Comparison of ENCODE assay signal across 16 cellular contexts in genomic region chr19:40216777-40217026, GRCh38. TPM values are rescaled to one million over a fixed set of nuclear protein-coding genes. Genes with fewer than 3 reads are reported as not detected.
DNase-seq lines count a peak whose midpoint lies in the region; ATAC-seq, FAIRE-seq and TF ChIP-seq lines count a peak whose summit lies in the region.
"Had no signal": no experiment of that assay in that cellular context is flagged by ENCODE, and none has a peak within 500 bp of the region (broad histone marks: within the 10 kb centered on the region; RNA-seq: fewer than 3 reads in every experiment).

No MANE protein-coding gene starts in this region.

- peak; percentile 31 for FAIRE-seq in GM12891 (lab: Jason Lieb, UNC)

- H3K36me3 Mint-ChIP-seq in natural killer cell, result peaks cover 1% of the 10 kb centered on the region

- H3K27me3 Mint-ChIP-seq in natural killer cell (ENCODE audit: low read depth in 2 of 2), result peaks cover 19 to 29% of the 10 kb centered on the region in 2 donors

- H3K27ac ChIP-seq in dorsolateral prefrontal cortex, result peak overlapping the region in 22 of 59 donors; percentile 2 to 90 (median 64)

- intact Hi-C loops in dorsolateral prefrontal cortex (cut with DNase I) (loop anchor here in 1 of 2 donors (5.0 to 10.0 kb wide), 2 partner anchors 66 to 382 kb away; partner anchors contain the start of gene DYRK1B), natural killer cell (cut with micrococcal nuclease) (no loop called here)

- ATAC-seq in natural killer cell, result no peak
- ATAC-seq in GM21717 (IDR thresholded peaks at IDR 0.05; ENCODE audit: unreplicated experiment), result no peak
- ATAC-seq in HG02588 (IDR thresholded peaks at IDR 0.05; ENCODE audit: unreplicated experiment), result no peak
- ATAC-seq in GM18868 (IDR thresholded peaks at IDR 0.05; ENCODE audit: unreplicated experiment), result no peak
- ATAC-seq: effector memory CD8-positive, alpha-beta T cell had no signal

- no peaks in the 10 kb centered on the region for H3K9me3 Mint-ChIP-seq in natural killer cell

- H3K27me3 ChIP-seq in dorsolateral prefrontal cortex, result peaks cover 0 to 22% (median 0%) of the 10 kb centered on the region in 45 donors

- peak overlapping the region; percentile 2 for H3K4me3 Mint-ChIP-seq in natural killer cell
- H3K4me3 Mint-ChIP-seq: effector memory CD8-positive, alpha-beta T cell had no signal

- no peak for TF ChIP-seq POLR2A in GM12891 (IDR thresholded peaks at IDR 0.05; ENCODE audit: low read depth, low read length)

- POLR2A ChIA-PET in HEK293T (lab: Yijun Ruan, JAX), result no interaction called here

- TF ChIP-seq CTCF in dorsolateral prefrontal cortex (IDR thresholded peaks at IDR 0.05 in 54 of 56, conservative IDR thresholded peaks at IDR 0.05 in 2 of 56; ENCODE audit: low read depth in 1 of 56, partially characterized antibody in 56 of 56) (no peak), natural killer cell (IDR thresholded peaks at IDR 0.05) (no peak)

- no peak overlapping the region for H3K27ac Mint-ChIP-seq in natural killer cell

- H3K4me1 Mint-ChIP-seq in natural killer cell, result peaks cover under 1 to 4% of the 10 kb centered on the region in 2 donors

- DNase-seq in GM12891 (ENCODE audit: insufficient read length, low spot score) (no peak), HEK293T (ENCODE audit: extremely low spot score) (no peak), dorsolateral prefrontal cortex (no peak), natural killer cell (no peak), cerebellar nuclear complex (lab: John Stamatoyannopoulos, UW) (no peak)
- DNase-seq: activated naive CD4-positive, alpha-beta T cell treated with anti-CD3 and anti-CD28 coated beads, Interleukin-2, amount 50 U/mL, for 16 hours; effector memory CD8-positive, alpha-beta T cell; foreskin fibroblast; NCI-H1092 had no signal

- CTCF ChIA-PET in HEK293T (lab: Yijun Ruan, JAX), result no interaction called here

- peak overlapping the region in 45 of 59 donors; percentile 11 to 71 (median 60) for H3K4me3 ChIP-seq in dorsolateral prefrontal cortex

TF ChIP-seq in GM12891, 5 proteins besides CTCF, POLR2A, EP300 and RAD21:
- TF ChIP-seq POLR2AphosphoS5 (IDR thresholded peaks at IDR 0.05; ENCODE audit: low read depth, low read length), result no peak
- TF ChIP-seq TAF1 (IDR thresholded peaks at IDR 0.05; ENCODE audit: low read depth, low read length), result no peak
- no peak for TF ChIP-seq SPI1 (IDR thresholded peaks at IDR 0.05; ENCODE audit: low read depth, low read length)
- TF ChIP-seq PAX5 (IDR thresholded peaks at IDR 0.05; ENCODE audit: insufficient read depth, low read length, severe bottlenecking), result no peak
- no peak for TF ChIP-seq POU2F2 (IDR thresholded peaks at IDR 0.05; ENCODE audit: low read depth, low read length)

TF ChIP-seq in HEK293T, 16 proteins besides CTCF, POLR2A, EP300 and RAD21:
- peak; percentile 27; the same call in 1 of the 2 replicates for TF ChIP-seq TARDBP (IDR thresholded peaks at IDR 0.05)
- no peak for TF ChIP-seq SP1 (IDR thresholded peaks at IDR 0.05)
TF ChIP-seq in HEK293T: peak in this region for 1.

RNA-seq across cellular contexts. Expression of gene TTC9B, which starts 1.5 kb away (rescaled TPM):
- 0.13 TPM for polyA plus RNA-seq in GM12891 (2012; ENCODE audit: low read depth, missing spikeins)
- 100 to 1,000 TPM in 13 of 120 experiments, 10 to 100 TPM in 107; 27.3 to 112 (median 74.4) TPM for total RNA-seq in dorsolateral prefrontal cortex
- not detected for total RNA-seq in natural killer cell
- total RNA-seq: cardiac septum, mesenteric fat pad, RPMI7951, transverse colon had no signal

RNA-seq across cellular contexts. Expression of gene CCNP, which starts 9.8 kb away (rescaled TPM):
- 0.06 TPM for polyA plus RNA-seq in GM12891 (2012; ENCODE audit: low read depth, missing spikeins)
- 10 to 100 TPM in 1 of 120 experiments, 1 to 10 TPM in 86, under 1 TPM in 30, not detected in 3; 0.32 to 10.0 (median 1.6) TPM for total RNA-seq in dorsolateral prefrontal cortex
- 1 to 10 TPM; 1.2 to 1.8 (median 1.2) TPM for total RNA-seq in natural killer cell
- total RNA-seq: RPMI7951 had no signal

RNA-seq across cellular contexts. Expression of gene MAP3K10, which starts 25.5 kb away (rescaled TPM):
- 4.1 TPM for polyA plus RNA-seq in GM12891 (2012; ENCODE audit: low read depth, missing spikeins)
- total RNA-seq in dorsolateral prefrontal cortex (100 to 1,000 TPM in 114 of 120 experiments, 10 to 100 TPM in 6; 72.4 to 232 (median 136) TPM), natural killer cell (10 to 100 TPM; 27.1 to 39.0 (median 36.0) TPM)

Comparison
In these comparisons a context has a peak if more than half of its experiments do, and no peak if none do; other contexts are left out.
1. RNA of gene TTC9B, which starts 1.5 kb away (total RNA-seq): 27.3 to 112 TPM in dorsolateral prefrontal cortex; not detected in natural killer cell; every median in the first group is over 10 times any median in the second.